In genomic region chrX:41332408-41332987, GRCh38 we compare ENCODE assay signal across 8 cellular contexts. TPM values are rescaled to one million over a fixed set of nuclear protein-coding genes. Genes with fewer than 3 reads are reported as not detected.
DNase-seq lines count a peak whose midpoint lies in the region; ATAC-seq and TF ChIP-seq lines count a peak whose summit lies in the region.

No MANE protein-coding gene starts in this region.

- WGBS in heart left ventricle, 4 donors = 3 to 25% (median 11%) methylated on average over 22 to 29 of the region's 29 CpGs

- intact Hi-C loops in heart left ventricle (cut with DNase I) = loop anchor here in 7 of 10 donors (2.0 to 10.0 kb wide), 4 partner anchors 110 to 248 kb away; partner anchors contain the start of genes NYX (in 2 of the 7) and USP9X (in 2 of the 7)

- H3K9me3 ChIP-seq in DND-41 (ENCODE audit: insufficient read depth, low read length, severe bottlenecking) (no peaks in the 10 kb centered on the region), heart left ventricle (no peaks in the 10 kb centered on the region)

- H3K4me2 ChIP-seq in DND-41 (ENCODE audit: insufficient read depth, low read length) = peak overlapping the region; percentile 71

- H3K4me1 ChIP-seq in DND-41 (ENCODE audit: insufficient read depth, low read length) = peaks cover 32% of the 10 kb centered on the region
- peaks cover 0 to 42% (median 5%) of the 10 kb centered on the region in 12 donors for H3K4me1 ChIP-seq in heart left ventricle

- H3K27me3 ChIP-seq in DND-41 (ENCODE audit: insufficient read depth, low read length, poor library complexity) (no peaks in the 10 kb centered on the region), HL-60 (ENCODE audit: insufficient read depth, poor library complexity, severe bottlenecking) (no peaks in the 10 kb centered on the region), heart left ventricle (no peaks in the 10 kb centered on the region)

- H3K4me1 Mint-ChIP-seq in activated T-cell treated with anti-CD3 and anti-CD28 coated beads, Interleukin-2, amount 50 U/mL, for 4 hours (ENCODE audit: low read depth) = peaks cover 13% of the 10 kb centered on the region

- no peaks in the 10 kb centered on the region for H3K27me3 Mint-ChIP-seq in activated T-cell treated with anti-CD3 and anti-CD28 coated beads, Interleukin-2, amount 50 U/mL, for 4 hours (ENCODE audit: low read depth)

- H3K4me3 ChIP-seq in DND-41 (ENCODE audit: low read depth in 1 of 2, low read length in 2 of 2) = peak overlapping the region; percentile 26 to 85
- peak overlapping the region; percentile 44 for H3K4me3 ChIP-seq in HL-60 (replicated peaks; ENCODE audit: insufficient read depth, low read length)
- H3K4me3 ChIP-seq in heart left ventricle = peak overlapping the region; percentile 81 to 99 (median 96)

- no peaks in the 10 kb centered on the region for H3K9me3 Mint-ChIP-seq in activated T-cell treated with anti-CD3 and anti-CD28 coated beads, Interleukin-2, amount 50 U/mL, for 4 hours

- H3K27ac ChIP-seq in DND-41 (ENCODE audit: low read length) (peak overlapping the region; percentile 100), HL-60 (replicated peaks) (peak overlapping the region; percentile 100), heart left ventricle (peak overlapping the region; percentile 97 to 100 (median 100))

- H3K79me2 ChIP-seq in DND-41 (ENCODE audit: insufficient read depth, low read length) = peaks cover 48% of the 10 kb centered on the region

- DNase-seq in DND-41 = no peak
- peak in 1 of 2 experiments; percentile 53 for DNase-seq in HL-60 (ENCODE audit: low read depth in 1 of 2, low spot score in 1 of 2)
- DNase-seq in activated T-cell treated with anti-CD3 and anti-CD28 coated beads, Interleukin-2, amount 50 U/mL, for 4 hours = no peak
- DNase-seq in heart left ventricle = peak in 3 of 5 donors; percentile 25 to 44 (median 42)
- DNase-seq in putamen (ENCODE audit: low spot score) = peak; percentile 13
- no peak for DNase-seq in GM19238 (ENCODE audit: insufficient read length, low spot score)
- DNase-seq in HT-29 (ENCODE audit: low spot score) = no peak

- peak overlapping the region; percentile 62 for H2AFZ ChIP-seq in DND-41 (ENCODE audit: low read depth, low read length)

- no peak for TF ChIP-seq CTCF in DND-41 (IDR thresholded peaks at IDR 0.05; ENCODE audit: borderline replicate concordance, extremely low read depth, low read length, poor library complexity, severe bottlenecking)
- no peak for TF ChIP-seq CTCF in HL-60 (IDR thresholded peaks at IDR 0.05; ENCODE audit: insufficient read depth, low read length)
- TF ChIP-seq CTCF in heart left ventricle (IDR thresholded peaks at IDR 0.05) = no peak

- peak; percentile 13 for ATAC-seq in DND-41 (ENCODE audit: insufficient read depth, low read depth)
- peak; percentile 8 for ATAC-seq in GM19455 (IDR thresholded peaks at IDR 0.05; ENCODE audit: unreplicated experiment)
- peak; percentile 1 for ATAC-seq in activated T-cell treated with anti-CD3 and anti-CD28 coated beads, Interleukin-2, amount 50 U/mL, for 4 hours
- peak in 1 of 4 donors; percentile 2 for ATAC-seq in heart left ventricle

- H3K36me3 ChIP-seq in DND-41 (ENCODE audit: insufficient read depth, low read length) (peaks cover 23% of the 10 kb centered on the region), heart left ventricle (peaks cover 0 to 4% (median 0%) of the 10 kb centered on the region in 9 donors)

- H3K9ac ChIP-seq in DND-41 (ENCODE audit: low read depth, low read length) = peak overlapping the region; percentile 100

- H4K20me1 ChIP-seq in DND-41 (ENCODE audit: insufficient read depth, low read length) = peaks cover 29% of the 10 kb centered on the region

- H3K4me3 Mint-ChIP-seq in activated T-cell treated with anti-CD3 and anti-CD28 coated beads, Interleukin-2, amount 50 U/mL, for 4 hours = peak overlapping the region; percentile 94

- no peak for TF ChIP-seq POLR2A in heart left ventricle (IDR thresholded peaks at IDR 0.05)

- H3K36me3 Mint-ChIP-seq in activated T-cell treated with anti-CD3 and anti-CD28 coated beads, Interleukin-2, amount 50 U/mL, for 4 hours (ENCODE audit: insufficient read depth) = peaks cover 16% of the 10 kb centered on the region

RNA-seq across cellular contexts. Expression of gene DDX3X, which starts 1.5 kb away (rescaled TPM):
- 100 to 1,000 TPM; 460 to 635 (median 497) TPM for total RNA-seq in activated T-cell treated with anti-CD3 and anti-CD28 coated beads, Interleukin-2, amount 50 U/mL, for 4 hours
- 100 to 1,000 TPM; 128 to 272 (median 178) TPM for total RNA-seq in heart left ventricle
- 10 to 100 TPM; 34.3 to 99.8 TPM for polyA plus RNA-seq in heart left ventricle
- 100 and 102 TPM in 2 replicates for total RNA-seq in HT-29 (2014; rRNA removed; shearing (Covaris generic))

Comparison
In these comparisons a context has a peak if more than half of its experiments do, and no peak if none do; other contexts are left out.
1. DNase-seq: peak in heart left ventricle (3 of 5) and putamen (single experiment); none in DND-41 (single experiment), activated T-cell treated with anti-CD3 and anti-CD28 coated beads, Interleukin-2, amount 50 U/mL, for 4 hours (single experiment), GM19238 (single experiment) and HT-29 (single experiment).
2. H3K4me3 ChIP-seq: peak in every context shown above with its lines; median percentile 96 in heart left ventricle; 56 in DND-41; 44 in HL-60.
3. Peak in every context shown above with its lines, with median percentiles within 50 percentile points of each other: H3K27ac ChIP-seq.